In genomic region chr3:197809356-197810020, GRCh38 we compare ENCODE assay signal across 11 cellular contexts. TPM values are rescaled to one million over a fixed set of nuclear protein-coding genes. Genes with fewer than 3 reads are reported as not detected.
DNase-seq lines count a peak whose midpoint lies in the region; ATAC-seq lines count a peak whose summit lies in the region.
"Had no signal": no experiment of that assay in that cellular context is flagged by ENCODE, and none has a peak within 500 bp of the region (broad histone marks: within the 10 kb centered on the region; RNA-seq: fewer than 3 reads in every experiment).

No MANE protein-coding gene starts in this region.

- H3K27me3 Mint-ChIP-seq in effector memory CD8-positive, alpha-beta T cell: no peaks in the 10 kb centered on the region
- H3K27me3 Mint-ChIP-seq in naive B cell (no peaks in the 10 kb centered on the region), T-cell (no peaks in the 10 kb centered on the region)

- H3K4me1 ChIP-seq in ACC112 (ENCODE audit: control insufficient read depth, insufficient read depth, low read length, unreplicated experiment): peaks cover 29% of the 10 kb centered on the region

- POLR2A ChIA-PET in T-cell (lab: Charles Lee): interaction anchor here (0.5 to 0.7 kb wide), 5 partner anchors 18 to 196 kb away, joined by 3 to 11 read pairs (median 4); no protein-coding TSS in a partner anchor

- no peak for ATAC-seq in effector memory CD8-positive, alpha-beta T cell (replicated peaks)
- no peak for ATAC-seq in naive B cell (ENCODE audit: low read depth in 2 of 2)
- no peak for ATAC-seq in T-cell (replicated peaks in 1 of 4)
- ATAC-seq in GM21723 (IDR thresholded peaks at IDR 0.05; ENCODE audit: unreplicated experiment): no peak

- peaks cover 24 to 42% of the 10 kb centered on the region in 2 donors for H3K4me1 Mint-ChIP-seq in effector memory CD8-positive, alpha-beta T cell (ENCODE audit: low read depth in 2 of 2)
- peaks cover 29 to 41% (median 34%) of the 10 kb centered on the region in 3 donors for H3K4me1 Mint-ChIP-seq in naive B cell
- H3K4me1 Mint-ChIP-seq in T-cell: peaks cover 38 to 49% (median 43%) of the 10 kb centered on the region in 3 donors

- H3K79me2 ChIP-seq in ACC112 (ENCODE audit: control insufficient read depth, insufficient read depth, low read length, unreplicated experiment): peaks cover 80% of the 10 kb centered on the region

- peaks cover 15% of the 10 kb centered on the region for H3K36me3 Mint-ChIP-seq in effector memory CD8-positive, alpha-beta T cell (ENCODE audit: insufficient read depth)
- H3K36me3 Mint-ChIP-seq in naive B cell (peaks cover 0 to 7% of the 10 kb centered on the region in 2 donors), T-cell (peaks cover 15% of the 10 kb centered on the region)

- H3K27ac ChIP-seq in ACC112 (ENCODE audit: low read depth, low read length): peak overlapping the region; percentile 37; the same call in 1 of the 2 replicates

- no peaks in the 10 kb centered on the region for H3K27me3 ChIP-seq in ACC112 (ENCODE audit: insufficient read depth, low read length)

- H2AFZ ChIP-seq in ACC112 (ENCODE audit: low read length, unreplicated experiment): no peak overlapping the region

- no peak overlapping the region for H3K4me3 ChIP-seq in ACC112 (ENCODE audit: low read depth, low read length)

- DNase-seq in LHCN-M2 (ENCODE audit: low read depth) (peak; percentile 34), naive B cell (no peak), T-cell (no peak), NCI-H82 treated with DMSO at 0.1 percent for 48 hours (lab: John Stamatoyannopoulos, UW; ENCODE audit: unreplicated experiment) (no peak), T-helper 2 cell (no peak)
- DNase-seq in effector memory CD8-positive, alpha-beta T cell: no peak
- DNase-seq: activated naive CD4-positive, alpha-beta T cell treated with anti-CD3 and anti-CD28 coated beads for 36 hours; Calu3; stimulated activated CD4-positive, alpha-beta T cell treated with anti-CD3 and anti-CD28 coated beads, Interleukin-2, amount 100 ng/mL, for 24 hours had no signal

- CTCF ChIA-PET in T-cell (lab: Charles Lee): interaction anchor here in 1 of 2 donors (0.7 to 1.3 kb wide), 2 partner anchors 11 to 98 kb away, joined by 3 to 4 read pairs; no protein-coding TSS in a partner anchor

- H3K36me3 ChIP-seq in ACC112 (ENCODE audit: insufficient read depth, low read length): no peaks in the 10 kb centered on the region

- peak overlapping the region; percentile 65 to 86 for H3K27ac Mint-ChIP-seq in effector memory CD8-positive, alpha-beta T cell
- H3K27ac Mint-ChIP-seq in naive B cell: peak overlapping the region; percentile 16 to 98 (median 74)
- H3K27ac Mint-ChIP-seq in T-cell: peak overlapping the region in 1 of 2 donors; percentile 63
- H3K27ac Mint-ChIP-seq: activated naive CD4-positive, alpha-beta T cell treated with anti-CD3 and anti-CD28 coated beads for 36 hours had no signal

- no peaks in the 10 kb centered on the region for H3K9me3 Mint-ChIP-seq in effector memory CD8-positive, alpha-beta T cell
- H3K9me3 Mint-ChIP-seq in naive B cell (no peaks in the 10 kb centered on the region), T-cell (no peaks in the 10 kb centered on the region)
- H3K9me3 Mint-ChIP-seq: activated naive CD4-positive, alpha-beta T cell treated with anti-CD3 and anti-CD28 coated beads for 36 hours had no signal

- peak overlapping the region in 1 of 2 donors; percentile 11 for H3K4me3 Mint-ChIP-seq in effector memory CD8-positive, alpha-beta T cell
- H3K4me3 Mint-ChIP-seq in naive B cell (peak overlapping the region in 2 of 8 donors; percentile 48 to 65), T-cell (no peak overlapping the region)
- H3K4me3 Mint-ChIP-seq: activated naive CD4-positive, alpha-beta T cell treated with anti-CD3 and anti-CD28 coated beads for 36 hours had no signal

RNA-seq across cellular contexts. Expression of gene LRCH3, which starts 18.4 kb away (rescaled TPM):
- 17.1 and 24.7 TPM in 2 replicates for total RNA-seq in LHCN-M2 (2014; rRNA removed)
- 15.1 TPM for polyA plus RNA-seq in LHCN-M2 (2012)
- polyA plus RNA-seq in naive B cell (ENCODE audit: low read depth in 6 of 6): 10 to 100 TPM; 10.2 to 26.0 (median 13.9) TPM
- total RNA-seq in T-cell: 10 to 100 TPM; 51.4 to 75.1 (median 62.2) TPM

RNA-seq across cellular contexts. Expression of gene FYTTD1, which starts 59.8 kb away (rescaled TPM):
- total RNA-seq in LHCN-M2 (2014; rRNA removed) (46.9 and 60.0 TPM in 2 replicates), T-cell (10 to 100 TPM; 52.4 to 58.4 (median 55.6) TPM)
- polyA plus RNA-seq in LHCN-M2 (2012): 22.6 TPM
- 10 to 100 TPM; 64.2 to 78.5 (median 68.8) TPM for polyA plus RNA-seq in naive B cell (ENCODE audit: low read depth in 6 of 6)
